ENCODE assay signal across 8 cellular contexts in genomic region chrX:49172280-49172780, GRCh38. TPM values are rescaled to one million over a fixed set of nuclear protein-coding genes. Genes with fewer than 3 reads are reported as not detected.
DNase-seq lines count a peak whose midpoint lies in the region; ATAC-seq and TF ChIP-seq lines count a peak whose summit lies in the region.

No MANE protein-coding gene starts in this region.

- peak; percentile 66 for ATAC-seq in GM21786 (IDR thresholded peaks at IDR 0.05; ENCODE audit: unreplicated experiment)
- ATAC-seq in T-helper 17 cell = peak; percentile 78

- H3K36me3 Mint-ChIP-seq in T-helper 17 cell (ENCODE audit: low read depth) (no peaks in the 10 kb centered on the region), immature natural killer cell (peaks cover 0 to 5% (median 0%) of the 10 kb centered on the region in 3 donors)

- H3K4me3 ChIP-seq in LNCaP clone FGC (ENCODE audit: low read depth, low read length) = peak overlapping the region; percentile 51

- no peaks in the 10 kb centered on the region for H3K9me3 Mint-ChIP-seq in immature natural killer cell

- no peaks in the 10 kb centered on the region for H3K9me3 ChIP-seq in T-helper 17 cell (ENCODE audit: control insufficient read depth, low read length, poor library complexity, severe bottlenecking)

- TF ChIP-seq CTCF in LNCaP clone FGC (IDR thresholded peaks at IDR 0.05; ENCODE audit: control insufficient read depth, extremely low read depth, insufficient read depth) = no peak

- peak overlapping the region; percentile 90 for H3K4me3 Mint-ChIP-seq in T-helper 17 cell
- H3K4me3 Mint-ChIP-seq in immature natural killer cell = peak overlapping the region; percentile 80 to 88 (median 80)

- H3K4me1 Mint-ChIP-seq in T-helper 17 cell (peaks cover 16% of the 10 kb centered on the region), immature natural killer cell (peaks cover 19 to 27% of the 10 kb centered on the region in 2 donors)

- DNase-seq in EL = peak; percentile 70
- no peak for DNase-seq in LNCaP clone FGC (ENCODE audit: low read depth)
- DNase-seq in T-helper 17 cell = peak in 2 of 3 donors; percentile 60 to 62
- DNase-seq in astrocyte of the hippocampus (ENCODE audit: low read depth, low spot score) = peak; percentile 58
- DNase-seq in immature natural killer cell = peak; percentile 50 to 57 (median 50)
- DNase-seq in stimulated activated CD4-positive, alpha-beta T cell treated with anti-CD3 and anti-CD28 coated beads, Interleukin-2, amount 100 ng/mL, for 4 hours (ENCODE audit: low read depth) = peak; percentile 52
- DNase-seq in NCI-H1048 (lab: John Stamatoyannopoulos, UW) = no peak

- H3K27me3 Mint-ChIP-seq in T-helper 17 cell = no peaks in the 10 kb centered on the region
- H3K27me3 Mint-ChIP-seq in immature natural killer cell (ENCODE audit: low read depth in 3 of 3) = peaks cover 2 to 8% (median 4%) of the 10 kb centered on the region in 3 donors

- peak overlapping the region; percentile 71 for H3K27ac Mint-ChIP-seq in T-helper 17 cell
- peak overlapping the region; percentile 72 to 86 (median 82) for H3K27ac Mint-ChIP-seq in immature natural killer cell

RNA-seq across cellular contexts. Expression of gene PLP2, which starts 0.6 kb away (rescaled TPM):
- total RNA-seq in T-helper 17 cell = 100 to 1,000 TPM; 180 to 203 TPM
- polyA plus RNA-seq in immature natural killer cell = 10 to 100 TPM; 40.5 to 64.6 (median 45.7) TPM

RNA-seq across cellular contexts. Expression of gene MAGIX, which starts 9.8 kb away (rescaled TPM):
- 1 to 10 TPM; 1.0 to 1.1 TPM for total RNA-seq in T-helper 17 cell
- 1 to 10 TPM in 2 of 3 donors, under 1 TPM in 1; 0.96 to 2.2 (median 1.6) TPM for polyA plus RNA-seq in immature natural killer cell

RNA-seq across cellular contexts. Expression of gene PRICKLE3, which starts 13.8 kb away (rescaled TPM):
- total RNA-seq in T-helper 17 cell = 1 to 10 TPM; 4.8 to 7.5 TPM
- 1 to 10 TPM in 2 of 3 donors, not detected in 1; 2.1 to 4.1 TPM for polyA plus RNA-seq in immature natural killer cell

RNA-seq across cellular contexts. Expression of gene SYP, which starts 27.7 kb away (rescaled TPM):
- total RNA-seq in T-helper 17 cell = under 1 TPM; 0.30 to 0.60 TPM
- polyA plus RNA-seq in immature natural killer cell = under 1 TPM in 2 of 3 donors, not detected in 1; 0.29 to 0.43 TPM

RNA-seq across cellular contexts. Expression of gene GPKOW, which starts 48.8 kb away (rescaled TPM):
- total RNA-seq in T-helper 17 cell = 10 to 100 TPM; 13.5 to 14.4 TPM
- 10 to 100 TPM; 26.3 to 55.3 (median 27.2) TPM for polyA plus RNA-seq in immature natural killer cell

Comparison
In these comparisons a context has a peak if more than half of its experiments do, and no peak if none do; other contexts are left out.
1. DNase-seq: peak in EL (single experiment), T-helper 17 cell (2 of 3), astrocyte of the hippocampus (single experiment), immature natural killer cell (3 of 3) and stimulated activated CD4-positive, alpha-beta T cell treated with anti-CD3 and anti-CD28 coated beads, Interleukin-2, amount 100 ng/mL, for 4 hours (single experiment); none in LNCaP clone FGC (single experiment) and NCI-H1048 (single experiment).